In genomic region chr2:28395334-28396061, GRCh38 we compare ENCODE assay signal across 8 cellular contexts. TPM values are rescaled to one million over a fixed set of nuclear protein-coding genes. Genes with fewer than 3 reads are reported as not detected.
DNase-seq lines count a peak whose midpoint lies in the region; ATAC-seq and TF ChIP-seq lines count a peak whose summit lies in the region.

No MANE protein-coding gene starts in this region.

- no peaks in the 10 kb centered on the region for H3K27me3 ChIP-seq in BE2C
- H3K27me3 ChIP-seq in mucosa of stomach (ENCODE audit: control insufficient read depth, insufficient read depth, low read length) = no peaks in the 10 kb centered on the region

- no peak for TF ChIP-seq CTCF in BE2C (IDR thresholded peaks at IDR 0.05; ENCODE audit: low read depth, low read length)

- H3K9ac ChIP-seq in mucosa of stomach (ENCODE audit: low read length) = peak overlapping the region; percentile 98

- H3K9me3 ChIP-seq in BE2C (no peaks in the 10 kb centered on the region), mucosa of stomach (ENCODE audit: control insufficient read depth, low read length) (no peaks in the 10 kb centered on the region)

- H3K36me3 ChIP-seq in BE2C (peaks cover 8% of the 10 kb centered on the region; the same call in 1 of the 2 replicates), mucosa of stomach (ENCODE audit: control insufficient read depth, insufficient read depth, low read length) (peaks cover 14% of the 10 kb centered on the region)

- DNase-seq in BE2C (no peak), NCI-H1694 treated with DMSO at 0.1 percent for 48 hours (lab: John Stamatoyannopoulos, UW) (peak; percentile 26), dermis blood vessel endothelial cell (peak; percentile 61)
- DNase-seq in effector CD8-positive, alpha-beta T cell (lab: John Stamatoyannopoulos, UW) = no peak
- DNase-seq in activated CD4-positive, CD25-positive, alpha-beta regulatory T cell treated with anti-CD3 and anti-CD28 coated beads, Interleukin-2, amount 50 U/mL, for 72 hours = no peak

- peaks cover 3% of the 10 kb centered on the region; the same call in 1 of the 2 replicates for H3K4me1 ChIP-seq in BE2C
- peaks cover 39% of the 10 kb centered on the region for H3K4me1 ChIP-seq in mucosa of stomach (ENCODE audit: control insufficient read depth, insufficient read depth, low read length)

- H3K4me3 ChIP-seq in BE2C (ENCODE audit: low read depth, low read length) (peak overlapping the region; percentile 88), mucosa of stomach (ENCODE audit: low read length) (peak overlapping the region; percentile 94)

- ATAC-seq in GM19324 (IDR thresholded peaks at IDR 0.05; ENCODE audit: low FRiP score, unreplicated experiment) = no peak
- ATAC-seq in HG02588 (IDR thresholded peaks at IDR 0.05; ENCODE audit: unreplicated experiment) = no peak

RNA-seq across cellular contexts. Expression of gene FOSL2, which starts 2.8 kb away (rescaled TPM):
- polyA plus RNA-seq in BE2C (2012; ENCODE audit: insufficient read depth, insufficient read length, low read depth) = 16.2 TPM
- total RNA-seq in dermis blood vessel endothelial cell = 58.4 and 59.1 TPM in 2 replicates

Comparison
In these comparisons a context has a peak if more than half of its experiments do, and no peak if none do; other contexts are left out.
1. DNase-seq: peak in NCI-H1694 treated with DMSO at 0.1 percent for 48 hours (single experiment) and dermis blood vessel endothelial cell (single experiment); none in BE2C (single experiment), effector CD8-positive, alpha-beta T cell (single experiment) and activated CD4-positive, CD25-positive, alpha-beta regulatory T cell treated with anti-CD3 and anti-CD28 coated beads, Interleukin-2, amount 50 U/mL, for 72 hours (single experiment).